Comparison of ENCODE assay signal across 15 cellular contexts in the genomic region with DNA sequence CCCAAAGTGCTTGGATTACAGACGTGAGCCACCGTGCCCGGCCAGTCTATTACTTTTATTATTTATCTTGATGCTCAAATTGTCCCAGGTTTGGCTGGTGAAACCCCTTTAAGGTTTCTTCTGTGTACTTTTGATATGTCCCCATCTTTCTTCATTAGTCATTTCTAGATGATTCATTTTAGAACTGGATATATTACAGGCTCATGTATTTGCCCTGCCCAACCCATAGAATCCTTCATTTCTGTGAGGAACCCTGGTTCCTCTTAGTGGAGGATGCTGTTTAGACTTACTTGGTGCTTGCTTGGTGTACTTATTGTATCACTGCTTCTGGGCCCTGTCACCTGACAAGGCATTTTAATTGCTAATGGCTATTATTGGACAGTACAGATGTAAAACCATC. TPM values are rescaled to one million over a fixed set of nuclear protein-coding genes. Genes with fewer than 3 reads are reported as not detected.
DNase-seq lines count a peak whose midpoint lies in the region; ATAC-seq, FAIRE-seq and TF ChIP-seq lines count a peak whose summit lies in the region.
"Had no signal": no experiment of that assay in that cellular context is flagged by ENCODE, and none has a peak within 500 bp of the region (broad histone marks: within the 10 kb centered on the region; RNA-seq: fewer than 3 reads in every experiment).

No MANE protein-coding gene starts in this region.

- peak overlapping the region; percentile 61 for H3K27ac ChIP-seq in 22Rv1
- no peak overlapping the region for H3K27ac ChIP-seq in CD8-positive, alpha-beta memory T cell (ENCODE audit: low read depth, low read length)
- no peak overlapping the region for H3K27ac ChIP-seq in foreskin keratinocyte
- H3K27ac ChIP-seq: body of pancreas, KMS-11 had no signal

- CTCF ChIA-PET in CD8-positive, alpha-beta memory T cell (lab: Charles Lee), result interaction anchor here (1.0 to 2.8 kb wide), 2 partner anchors 53 to 85 kb away, joined by 3 to 9 read pairs; no protein-coding TSS in a partner anchor

- peaks cover 65 to 89% (median 88%) of the 10 kb centered on the region in 3 donors for H3K4me1 Mint-ChIP-seq in CD8-positive, alpha-beta memory T cell
- H3K4me1 Mint-ChIP-seq in T-helper 17 cell, result peaks cover 52% of the 10 kb centered on the region

- peaks cover 32% of the 10 kb centered on the region for H3K4me1 ChIP-seq in CD8-positive, alpha-beta memory T cell (ENCODE audit: insufficient read depth, low read length)
- peaks cover 21% of the 10 kb centered on the region for H3K4me1 ChIP-seq in foreskin keratinocyte

- peak overlapping the region; percentile 12 to 67 (median 56) for H3K27ac Mint-ChIP-seq in CD8-positive, alpha-beta memory T cell
- peak overlapping the region; percentile 83 for H3K27ac Mint-ChIP-seq in T-helper 17 cell

- H3K9me3 ChIP-seq in CD8-positive, alpha-beta memory T cell (ENCODE audit: low read length), result no peaks in the 10 kb centered on the region
- H3K9me3 ChIP-seq in T-helper 17 cell (ENCODE audit: control insufficient read depth, low read length, poor library complexity, severe bottlenecking), result no peaks in the 10 kb centered on the region
- H3K9me3 ChIP-seq: body of pancreas had no signal

- H3K9me3 Mint-ChIP-seq in CD8-positive, alpha-beta memory T cell, result no peaks in the 10 kb centered on the region

- no peaks in the 10 kb centered on the region for H3K27me3 Mint-ChIP-seq in CD8-positive, alpha-beta memory T cell
- H3K27me3 Mint-ChIP-seq in T-helper 17 cell, result no peaks in the 10 kb centered on the region

- H3K36me3 Mint-ChIP-seq in CD8-positive, alpha-beta memory T cell, result peaks cover 8 to 25% (median 10%) of the 10 kb centered on the region in 3 donors
- no peaks in the 10 kb centered on the region for H3K36me3 Mint-ChIP-seq in T-helper 17 cell (ENCODE audit: low read depth)

- no peak for DNase-seq in CD8-positive, alpha-beta memory T cell
- DNase-seq in T-helper 17 cell, result no peak
- DNase-seq in foreskin keratinocyte, result no peak
- DNase-seq in RCC 7860 (ENCODE audit: low spot score), result no peak
- no peak for DNase-seq in glomerular visceral epithelial cell (ENCODE audit: extremely low spot score)
- no peak for DNase-seq in NCI-H146 treated with DMSO at 0.1 percent for 48 hours (lab: John Stamatoyannopoulos, UW; ENCODE audit: unreplicated experiment)
- DNase-seq: activated effector memory CD4-positive, alpha-beta T cell treated with Interleukin-2 at 50 U/mL for 16 hours; AML-193; body of pancreas; DMS 273 treated with DMSO at 0.1 percent for 48 hours; NCI-H1417; Right ventricle myocardium superior had no signal

- POLR2A ChIA-PET in CD8-positive, alpha-beta memory T cell (lab: Charles Lee), result no interaction called here

- TF ChIP-seq CTCF in 22Rv1 (IDR thresholded peaks at IDR 0.05) (no peak), foreskin keratinocyte (conservative IDR thresholded peaks at IDR 0.05) (no peak)

- no peak overlapping the region for H3K4me3 ChIP-seq in CD8-positive, alpha-beta memory T cell (ENCODE audit: low read length)
- H3K4me3 ChIP-seq: body of pancreas had no signal

- no peak for FAIRE-seq in RCC 7860 (lab: Jason Lieb, UNC)

- ATAC-seq in T-helper 17 cell, result no peak
- peak; percentile 59 for ATAC-seq in foreskin keratinocyte
- ATAC-seq: body of pancreas, left lobe of liver had no signal

- H3K36me3 ChIP-seq in CD8-positive, alpha-beta memory T cell (ENCODE audit: insufficient read depth, low read length), result peaks cover 5% of the 10 kb centered on the region

- H3K4me3 Mint-ChIP-seq in CD8-positive, alpha-beta memory T cell, result no peak overlapping the region
- H3K4me3 Mint-ChIP-seq in T-helper 17 cell, result no peak overlapping the region

- no peaks in the 10 kb centered on the region for H3K27me3 ChIP-seq in CD8-positive, alpha-beta memory T cell (ENCODE audit: insufficient read depth, low read length, poor library complexity, severe bottlenecking)
- no peaks in the 10 kb centered on the region for H3K27me3 ChIP-seq in foreskin keratinocyte
- H3K27me3 ChIP-seq: body of pancreas had no signal

RNA-seq across cellular contexts. Expression of a gene that starts 40.1 kb away (rescaled TPM):
- 100 to 1,000 TPM in 1 of 2 experiments, 10 to 100 TPM in 1; 98.1 to 105 TPM for total RNA-seq in CD8-positive, alpha-beta memory T cell
- 30.7 TPM for polyA plus RNA-seq in CD8-positive, alpha-beta memory T cell
- total RNA-seq in T-helper 17 cell (10 to 100 TPM; 63.6 to 80.6 TPM), foreskin keratinocyte (67.3 and 68.2 TPM in 2 replicates)
- 37.8 and 42.1 TPM in 2 replicates for polyA plus RNA-seq in foreskin keratinocyte
